25 cellular contexts compared by ENCODE assay signal in the genomic region with DNA sequence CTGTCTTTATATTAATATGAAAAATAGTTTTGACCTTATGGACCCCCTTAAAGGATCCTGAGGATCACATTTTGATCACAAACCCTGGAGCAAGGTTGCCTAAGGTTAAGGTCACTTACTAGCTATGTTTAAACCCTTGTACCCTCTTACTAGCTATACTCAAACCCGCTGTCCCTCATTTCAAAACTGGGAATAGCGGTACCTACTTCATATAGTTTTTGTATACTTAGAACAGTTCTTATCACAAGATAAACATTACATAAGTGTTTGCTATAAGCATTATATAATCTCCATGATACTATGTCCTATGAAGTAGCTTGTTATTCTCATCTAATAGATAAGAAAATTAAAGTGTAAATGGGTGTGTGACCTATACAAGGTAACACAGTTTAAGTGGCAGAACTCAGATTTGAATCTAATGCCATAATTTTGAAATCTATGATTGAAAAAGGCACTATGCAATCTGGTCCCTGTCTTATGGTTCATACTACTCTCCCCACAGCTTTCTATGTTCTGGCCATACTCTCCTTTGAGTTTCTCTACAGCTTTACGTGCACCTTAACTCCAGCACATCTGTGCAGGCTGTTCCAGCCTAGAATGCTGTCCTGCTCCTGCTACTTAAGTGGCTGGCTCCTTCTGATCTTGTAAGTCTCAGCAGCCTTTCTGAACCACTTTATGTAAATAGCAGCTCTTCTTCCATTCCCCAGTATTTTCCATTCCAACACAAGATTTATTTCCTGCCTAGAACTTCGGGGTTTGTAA.
"Had no signal": no experiment of that assay in that cellular context is flagged by ENCODE, and none has a peak within 500 bp of the region (broad histone marks: within the 10 kb centered on the region; RNA-seq: fewer than 3 reads in every experiment).

No MANE protein-coding gene starts in this region.

- H3K4me1 ChIP-seq: adrenal gland, lower lobe of right lung, parathyroid adenoma, tibial artery had no signal

- H3K9me3 ChIP-seq: adrenal gland, lower lobe of right lung, tibial artery had no signal

- H3K27me3 ChIP-seq: adrenal gland, heart right ventricle, tibial artery had no signal

- H2AFZ ChIP-seq: parathyroid adenoma had no signal

- H3K27ac ChIP-seq: adrenal gland, heart right ventricle, lower lobe of right lung, parathyroid adenoma, tibial artery, WERI-Rb-1 had no signal

- H3K36me3 ChIP-seq: adrenal gland had no signal

- H3K27ac Mint-ChIP-seq: activated naive CD4-positive, alpha-beta T cell treated with anti-CD3 and anti-CD28 coated beads for 36 hours; activated T-cell treated with anti-CD3 and anti-CD28 coated beads, Interleukin-2, amount 50 U/mL, for 72 hours; stimulated activated naive CD8-positive, alpha-beta T cell treated with anti-CD3 and anti-CD28 coated beads, Interleukin-15, amount 100 ng/mL, for 72 hours had no signal

- H3K9ac ChIP-seq: parathyroid adenoma had no signal

- H3K4me3 ChIP-seq: adrenal gland, heart right ventricle, lower lobe of right lung, tibial artery had no signal

- H3K4me3 Mint-ChIP-seq: activated naive CD4-positive, alpha-beta T cell treated with anti-CD3 and anti-CD28 coated beads for 36 hours; activated T-cell treated with anti-CD3 and anti-CD28 coated beads, Interleukin-2, amount 50 U/mL, for 72 hours; naive thymus-derived CD8-positive, alpha-beta T cell; stimulated activated naive CD8-positive, alpha-beta T cell treated with anti-CD3 and anti-CD28 coated beads, Interleukin-15, amount 100 ng/mL, for 72 hours had no signal

- FAIRE-seq: astrocyte, keratinocyte, TTC549 had no signal

- H3K9me3 Mint-ChIP-seq: stimulated activated naive CD8-positive, alpha-beta T cell treated with anti-CD3 and anti-CD28 coated beads, Interleukin-15, amount 100 ng/mL, for 72 hours had no signal

- H3K27me3 Mint-ChIP-seq: naive thymus-derived CD8-positive, alpha-beta T cell; stimulated activated naive CD8-positive, alpha-beta T cell treated with anti-CD3 and anti-CD28 coated beads, Interleukin-15, amount 100 ng/mL, for 72 hours had no signal

- DNase-seq: activated CD4-positive, alpha-beta T cell treated with anti-CD3 and anti-CD28 coated beads for 1 hour; activated CD4-positive, alpha-beta T cell treated with anti-CD3 and anti-CD28 coated beads, Interleukin-2, amount 50 U/mL, for 1 hour; activated CD8-positive, alpha-beta memory T cell treated with anti-CD3 and anti-CD28 coated beads, Interleukin-2, amount 50 U/mL, for 48 hours; activated effector memory CD4-positive, alpha-beta T cell treated with Interleukin-2 at 50 U/mL for 16 hours; activated naive CD4-positive, alpha-beta T cell treated with anti-CD3 and anti-CD28 coated beads for 36 hours; activated T-cell treated with anti-CD3 and anti-CD28 coated beads, Interleukin-2, amount 50 U/mL, for 72 hours; adrenal gland; central memory CD4-positive, alpha-beta T cell; dermis blood vessel endothelial cell; effector CD8-positive, alpha-beta T cell; erythroblast; foreskin fibroblast; heart right ventricle; lower lobe of right lung; naive thymus-derived CD8-positive, alpha-beta T cell; right cardiac atrium; stimulated activated CD4-positive, alpha-beta T cell treated with anti-CD3 and anti-CD28 coated beads, Interleukin-12 subunit alpha, Interleukin-12 subunit beta, amount 100 ng/mL, for 4 hours; stimulated activated naive CD8-positive, alpha-beta T cell treated with anti-CD3 and anti-CD28 coated beads, Interleukin-15, amount 100 ng/mL, for 72 hours; T-helper 1 cell; tibial artery; WERI-Rb-1 had no signal
